In the genomic region with DNA sequence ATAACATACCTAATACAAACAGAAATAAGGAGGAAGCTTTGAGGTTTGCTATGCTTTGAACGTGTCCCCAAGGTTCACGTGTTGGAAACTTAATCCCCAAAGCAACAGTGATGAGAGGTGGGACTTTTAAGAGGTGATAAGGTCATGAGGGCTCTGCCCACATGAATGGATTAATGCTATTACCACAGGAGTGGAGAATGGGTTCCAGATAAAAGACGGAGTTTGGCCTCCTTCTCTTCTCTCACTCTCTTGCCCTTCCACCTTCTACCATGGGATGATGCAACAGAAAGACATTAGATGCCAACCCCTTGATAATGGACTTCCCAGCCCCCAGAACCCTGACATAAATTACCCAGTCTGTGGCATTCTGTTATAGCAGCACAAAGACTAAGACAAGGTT, we compare ENCODE assay signal across 1 cellular context.
TF ChIP-seq lines count a peak whose summit lies in the region.

No MANE protein-coding gene starts in this region.

TF ChIP-seq in HepG2, 621 proteins besides CTCF, POLR2A, EP300 and RAD21 (continued from another document and continues in another):
- TF ChIP-seq, protein P1, sequence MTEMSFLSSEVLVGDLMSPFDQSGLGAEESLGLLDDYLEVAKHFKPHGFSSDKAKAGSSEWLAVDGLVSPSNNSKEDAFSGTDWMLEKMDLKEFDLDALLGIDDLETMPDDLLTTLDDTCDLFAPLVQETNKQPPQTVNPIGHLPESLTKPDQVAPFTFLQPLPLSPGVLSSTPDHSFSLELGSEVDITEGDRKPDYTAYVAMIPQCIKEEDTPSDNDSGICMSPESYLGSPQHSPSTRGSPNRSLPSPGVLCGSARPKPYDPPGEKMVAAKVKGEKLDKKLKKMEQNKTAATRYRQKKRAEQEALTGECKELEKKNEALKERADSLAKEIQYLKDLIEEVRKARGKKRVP (CRISPR knock-in tag; IDR thresholded peaks at IDR 0.05) = peak in 1 of 2 experiments; percentile 93; a peak in 2 of 4 replicates
- peak; percentile 29; the same call in 1 of the 2 replicates for TF ChIP-seq EHMT2 (IDR thresholded peaks at IDR 0.05; ENCODE audit: borderline replicate concordance, low read depth, low read length)
- peak; percentile 77; the same call in 1 of the 2 replicates for TF ChIP-seq ZNF644 (CRISPR knock-in tag; IDR thresholded peaks at IDR 0.05; ENCODE audit: low read depth)
- TF ChIP-seq NR2F6 (IDR thresholded peaks at IDR 0.05) = peak; percentile 91
- TF ChIP-seq NR2F6 (CRISPR knock-in tag; IDR thresholded peaks at IDR 0.05) = peak; percentile 70
- TF ChIP-seq, protein P2, sequence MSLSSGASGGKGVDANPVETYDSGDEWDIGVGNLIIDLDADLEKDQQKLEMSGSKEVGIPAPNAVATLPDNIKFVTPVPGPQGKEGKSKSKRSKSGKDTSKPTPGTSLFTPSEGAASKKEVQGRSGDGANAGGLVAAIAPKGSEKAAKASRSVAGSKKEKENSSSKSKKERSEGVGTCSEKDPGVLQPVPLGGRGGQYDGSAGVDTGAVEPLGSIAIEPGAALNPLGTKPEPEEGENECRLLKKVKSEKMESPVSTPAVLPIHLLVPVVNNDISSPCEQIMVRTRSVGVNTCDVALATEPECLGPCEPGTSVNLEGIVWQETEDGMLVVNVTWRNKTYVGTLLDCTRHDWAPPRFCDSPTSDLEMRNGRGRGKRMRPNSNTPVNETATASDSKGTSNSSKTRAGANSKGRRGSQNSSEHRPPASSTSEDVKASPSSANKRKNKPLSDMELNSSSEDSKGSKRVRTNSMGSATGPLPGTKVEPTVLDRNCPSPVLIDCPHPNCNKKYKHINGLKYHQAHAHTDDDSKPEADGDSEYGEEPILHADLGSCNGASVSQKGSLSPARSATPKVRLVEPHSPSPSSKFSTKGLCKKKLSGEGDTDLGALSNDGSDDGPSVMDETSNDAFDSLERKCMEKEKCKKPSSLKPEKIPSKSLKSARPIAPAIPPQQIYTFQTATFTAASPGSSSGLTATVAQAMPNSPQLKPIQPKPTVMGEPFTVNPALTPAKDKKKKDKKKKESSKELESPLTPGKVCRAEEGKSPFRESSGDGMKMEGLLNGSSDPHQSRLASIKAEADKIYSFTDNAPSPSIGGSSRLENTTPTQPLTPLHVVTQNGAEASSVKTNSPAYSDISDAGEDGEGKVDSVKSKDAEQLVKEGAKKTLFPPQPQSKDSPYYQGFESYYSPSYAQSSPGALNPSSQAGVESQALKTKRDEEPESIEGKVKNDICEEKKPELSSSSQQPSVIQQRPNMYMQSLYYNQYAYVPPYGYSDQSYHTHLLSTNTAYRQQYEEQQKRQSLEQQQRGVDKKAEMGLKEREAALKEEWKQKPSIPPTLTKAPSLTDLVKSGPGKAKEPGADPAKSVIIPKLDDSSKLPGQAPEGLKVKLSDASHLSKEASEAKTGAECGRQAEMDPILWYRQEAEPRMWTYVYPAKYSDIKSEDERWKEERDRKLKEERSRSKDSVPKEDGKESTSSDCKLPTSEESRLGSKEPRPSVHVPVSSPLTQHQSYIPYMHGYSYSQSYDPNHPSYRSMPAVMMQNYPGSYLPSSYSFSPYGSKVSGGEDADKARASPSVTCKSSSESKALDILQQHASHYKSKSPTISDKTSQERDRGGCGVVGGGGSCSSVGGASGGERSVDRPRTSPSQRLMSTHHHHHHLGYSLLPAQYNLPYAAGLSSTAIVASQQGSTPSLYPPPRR (CRISPR knock-in tag; IDR thresholded peaks at IDR 0.05; ENCODE audit: borderline replicate concordance) = peak; percentile 28; the same call in 1 of the 2 replicates
- no peak for TF ChIP-seq FOXA1 (IDR thresholded peaks at IDR 0.05)
- TF ChIP-seq FOXA1 (CRISPR knock-in tag; IDR thresholded peaks at IDR 0.05) = peak; percentile 75
- TF ChIP-seq, protein P3, sequence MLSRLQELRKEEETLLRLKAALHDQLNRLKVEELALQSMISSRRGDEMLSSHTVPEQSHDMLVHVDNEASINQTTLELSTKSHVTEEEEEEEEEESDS (CRISPR knock-in tag; IDR thresholded peaks at IDR 0.05; ENCODE audit: borderline replicate concordance) = no peak
- TF ChIP-seq CREM (IDR thresholded peaks at IDR 0.05) = peak; percentile 70; the same call in 1 of the 2 replicates
- no peak for TF ChIP-seq CREM (CRISPR knock-in tag; IDR thresholded peaks at IDR 0.05)
- TF ChIP-seq SOX13 (IDR thresholded peaks at IDR 0.05) = no peak
- peak in 1 of 2 experiments; percentile 80; a peak in 2 of 4 replicates for TF ChIP-seq SOX13 (CRISPR knock-in tag; conservative IDR thresholded peaks at IDR 0.05 in 1 of 2, IDR thresholded peaks at IDR 0.05 in 1 of 2)
- peak; percentile 44; the same call in 1 of the 2 replicates for TF ChIP-seq TBX3 (IDR thresholded peaks at IDR 0.05; ENCODE audit: borderline replicate concordance)
- TF ChIP-seq MBD4 (IDR thresholded peaks at IDR 0.05; ENCODE audit: borderline replicate concordance, low read length) = no peak
- peak; percentile 90; the same call in 1 of the 2 replicates for TF ChIP-seq SIX1 (CRISPR knock-in tag; IDR thresholded peaks at IDR 0.05; ENCODE audit: borderline replicate concordance)
- peak; percentile 57 for TF ChIP-seq FOSL2 (CRISPR knock-in tag; IDR thresholded peaks at IDR 0.05)
- peak; percentile 47; the same call in 1 of the 2 replicates for TF ChIP-seq CEBPB (IDR thresholded peaks at IDR 0.05; ENCODE audit: borderline replicate concordance, low read depth, low read length)
- TF ChIP-seq, protein P4, sequence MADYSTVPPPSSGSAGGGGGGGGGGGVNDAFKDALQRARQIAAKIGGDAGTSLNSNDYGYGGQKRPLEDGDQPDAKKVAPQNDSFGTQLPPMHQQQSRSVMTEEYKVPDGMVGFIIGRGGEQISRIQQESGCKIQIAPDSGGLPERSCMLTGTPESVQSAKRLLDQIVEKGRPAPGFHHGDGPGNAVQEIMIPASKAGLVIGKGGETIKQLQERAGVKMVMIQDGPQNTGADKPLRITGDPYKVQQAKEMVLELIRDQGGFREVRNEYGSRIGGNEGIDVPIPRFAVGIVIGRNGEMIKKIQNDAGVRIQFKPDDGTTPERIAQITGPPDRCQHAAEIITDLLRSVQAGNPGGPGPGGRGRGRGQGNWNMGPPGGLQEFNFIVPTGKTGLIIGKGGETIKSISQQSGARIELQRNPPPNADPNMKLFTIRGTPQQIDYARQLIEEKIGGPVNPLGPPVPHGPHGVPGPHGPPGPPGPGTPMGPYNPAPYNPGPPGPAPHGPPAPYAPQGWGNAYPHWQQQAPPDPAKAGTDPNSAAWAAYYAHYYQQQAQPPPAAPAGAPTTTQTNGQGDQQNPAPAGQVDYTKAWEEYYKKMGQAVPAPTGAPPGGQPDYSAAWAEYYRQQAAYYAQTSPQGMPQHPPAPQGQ (CRISPR knock-in tag; IDR thresholded peaks at IDR 0.05; ENCODE audit: borderline replicate concordance) = no peak
- TF ChIP-seq NR2F2 (IDR thresholded peaks at IDR 0.05; ENCODE audit: borderline replicate concordance, low read depth) = peak; percentile 80; the same call in 1 of the 2 replicates
- peak; percentile 46; the same call in 1 of the 2 replicates for TF ChIP-seq TBX2 (CRISPR knock-in tag; IDR thresholded peaks at IDR 0.05; ENCODE audit: borderline replicate concordance)
- peak; percentile 90 for TF ChIP-seq PITX1 (CRISPR knock-in tag; IDR thresholded peaks at IDR 0.05)
- peak; percentile 84 for TF ChIP-seq NCOA2 (CRISPR knock-in tag; IDR thresholded peaks at IDR 0.05)
- TF ChIP-seq FOXP1 (IDR thresholded peaks at IDR 0.05) = no peak
- TF ChIP-seq FOXP1 (CRISPR knock-in tag; IDR thresholded peaks at IDR 0.05) = 0 out of 2 replicates have a peak, but pooled peaks have one; percentile 20
- TF ChIP-seq ASH2L (IDR thresholded peaks at IDR 0.05; ENCODE audit: insufficient read length, low read depth, low read length) = no peak
- TF ChIP-seq, protein P5, sequence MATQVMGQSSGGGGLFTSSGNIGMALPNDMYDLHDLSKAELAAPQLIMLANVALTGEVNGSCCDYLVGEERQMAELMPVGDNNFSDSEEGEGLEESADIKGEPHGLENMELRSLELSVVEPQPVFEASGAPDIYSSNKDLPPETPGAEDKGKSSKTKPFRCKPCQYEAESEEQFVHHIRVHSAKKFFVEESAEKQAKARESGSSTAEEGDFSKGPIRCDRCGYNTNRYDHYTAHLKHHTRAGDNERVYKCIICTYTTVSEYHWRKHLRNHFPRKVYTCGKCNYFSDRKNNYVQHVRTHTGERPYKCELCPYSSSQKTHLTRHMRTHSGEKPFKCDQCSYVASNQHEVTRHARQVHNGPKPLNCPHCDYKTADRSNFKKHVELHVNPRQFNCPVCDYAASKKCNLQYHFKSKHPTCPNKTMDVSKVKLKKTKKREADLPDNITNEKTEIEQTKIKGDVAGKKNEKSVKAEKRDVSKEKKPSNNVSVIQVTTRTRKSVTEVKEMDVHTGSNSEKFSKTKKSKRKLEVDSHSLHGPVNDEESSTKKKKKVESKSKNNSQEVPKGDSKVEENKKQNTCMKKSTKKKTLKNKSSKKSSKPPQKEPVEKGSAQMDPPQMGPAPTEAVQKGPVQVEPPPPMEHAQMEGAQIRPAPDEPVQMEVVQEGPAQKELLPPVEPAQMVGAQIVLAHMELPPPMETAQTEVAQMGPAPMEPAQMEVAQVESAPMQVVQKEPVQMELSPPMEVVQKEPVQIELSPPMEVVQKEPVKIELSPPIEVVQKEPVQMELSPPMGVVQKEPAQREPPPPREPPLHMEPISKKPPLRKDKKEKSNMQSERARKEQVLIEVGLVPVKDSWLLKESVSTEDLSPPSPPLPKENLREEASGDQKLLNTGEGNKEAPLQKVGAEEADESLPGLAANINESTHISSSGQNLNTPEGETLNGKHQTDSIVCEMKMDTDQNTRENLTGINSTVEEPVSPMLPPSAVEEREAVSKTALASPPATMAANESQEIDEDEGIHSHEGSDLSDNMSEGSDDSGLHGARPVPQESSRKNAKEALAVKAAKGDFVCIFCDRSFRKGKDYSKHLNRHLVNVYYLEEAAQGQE (IDR thresholded peaks at IDR 0.05; ENCODE audit: borderline replicate concordance in 1 of 2, low read depth in 1 of 2, low read length in 2 of 2) = no peak
- TF ChIP-seq, protein P6, sequence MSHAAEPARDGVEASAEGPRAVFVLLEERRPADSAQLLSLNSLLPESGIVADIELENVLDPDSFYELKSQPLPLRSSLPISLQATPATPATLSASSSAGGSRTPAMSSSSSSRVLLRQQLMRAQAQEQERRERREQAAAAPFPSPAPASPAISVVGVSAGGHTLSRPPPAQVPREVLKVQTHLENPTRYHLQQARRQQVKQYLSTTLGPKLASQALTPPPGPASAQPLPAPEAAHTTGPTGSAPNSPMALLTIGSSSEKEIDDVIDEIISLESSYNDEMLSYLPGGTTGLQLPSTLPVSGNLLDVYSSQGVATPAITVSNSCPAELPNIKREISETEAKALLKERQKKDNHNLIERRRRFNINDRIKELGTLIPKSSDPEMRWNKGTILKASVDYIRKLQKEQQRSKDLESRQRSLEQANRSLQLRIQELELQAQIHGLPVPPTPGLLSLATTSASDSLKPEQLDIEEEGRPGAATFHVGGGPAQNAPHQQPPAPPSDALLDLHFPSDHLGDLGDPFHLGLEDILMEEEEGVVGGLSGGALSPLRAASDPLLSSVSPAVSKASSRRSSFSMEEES (CRISPR knock-in tag; IDR thresholded peaks at IDR 0.05) = peak; percentile 64; the same call in 1 of the 2 replicates
- no peak for TF ChIP-seq ZNF121 (CRISPR knock-in tag; IDR thresholded peaks at IDR 0.05)
- TF ChIP-seq MAFK (conservative IDR thresholded peaks at IDR 0.05 in 1 of 2, IDR thresholded peaks at IDR 0.05 in 1 of 2; ENCODE audit: low read length in 2 of 2) = no peak
- TF ChIP-seq BHLHE40 (IDR thresholded peaks at IDR 0.05; ENCODE audit: low read length) = peak; percentile 75; the same call in 1 of the 2 replicates
- TF ChIP-seq, protein P7, sequence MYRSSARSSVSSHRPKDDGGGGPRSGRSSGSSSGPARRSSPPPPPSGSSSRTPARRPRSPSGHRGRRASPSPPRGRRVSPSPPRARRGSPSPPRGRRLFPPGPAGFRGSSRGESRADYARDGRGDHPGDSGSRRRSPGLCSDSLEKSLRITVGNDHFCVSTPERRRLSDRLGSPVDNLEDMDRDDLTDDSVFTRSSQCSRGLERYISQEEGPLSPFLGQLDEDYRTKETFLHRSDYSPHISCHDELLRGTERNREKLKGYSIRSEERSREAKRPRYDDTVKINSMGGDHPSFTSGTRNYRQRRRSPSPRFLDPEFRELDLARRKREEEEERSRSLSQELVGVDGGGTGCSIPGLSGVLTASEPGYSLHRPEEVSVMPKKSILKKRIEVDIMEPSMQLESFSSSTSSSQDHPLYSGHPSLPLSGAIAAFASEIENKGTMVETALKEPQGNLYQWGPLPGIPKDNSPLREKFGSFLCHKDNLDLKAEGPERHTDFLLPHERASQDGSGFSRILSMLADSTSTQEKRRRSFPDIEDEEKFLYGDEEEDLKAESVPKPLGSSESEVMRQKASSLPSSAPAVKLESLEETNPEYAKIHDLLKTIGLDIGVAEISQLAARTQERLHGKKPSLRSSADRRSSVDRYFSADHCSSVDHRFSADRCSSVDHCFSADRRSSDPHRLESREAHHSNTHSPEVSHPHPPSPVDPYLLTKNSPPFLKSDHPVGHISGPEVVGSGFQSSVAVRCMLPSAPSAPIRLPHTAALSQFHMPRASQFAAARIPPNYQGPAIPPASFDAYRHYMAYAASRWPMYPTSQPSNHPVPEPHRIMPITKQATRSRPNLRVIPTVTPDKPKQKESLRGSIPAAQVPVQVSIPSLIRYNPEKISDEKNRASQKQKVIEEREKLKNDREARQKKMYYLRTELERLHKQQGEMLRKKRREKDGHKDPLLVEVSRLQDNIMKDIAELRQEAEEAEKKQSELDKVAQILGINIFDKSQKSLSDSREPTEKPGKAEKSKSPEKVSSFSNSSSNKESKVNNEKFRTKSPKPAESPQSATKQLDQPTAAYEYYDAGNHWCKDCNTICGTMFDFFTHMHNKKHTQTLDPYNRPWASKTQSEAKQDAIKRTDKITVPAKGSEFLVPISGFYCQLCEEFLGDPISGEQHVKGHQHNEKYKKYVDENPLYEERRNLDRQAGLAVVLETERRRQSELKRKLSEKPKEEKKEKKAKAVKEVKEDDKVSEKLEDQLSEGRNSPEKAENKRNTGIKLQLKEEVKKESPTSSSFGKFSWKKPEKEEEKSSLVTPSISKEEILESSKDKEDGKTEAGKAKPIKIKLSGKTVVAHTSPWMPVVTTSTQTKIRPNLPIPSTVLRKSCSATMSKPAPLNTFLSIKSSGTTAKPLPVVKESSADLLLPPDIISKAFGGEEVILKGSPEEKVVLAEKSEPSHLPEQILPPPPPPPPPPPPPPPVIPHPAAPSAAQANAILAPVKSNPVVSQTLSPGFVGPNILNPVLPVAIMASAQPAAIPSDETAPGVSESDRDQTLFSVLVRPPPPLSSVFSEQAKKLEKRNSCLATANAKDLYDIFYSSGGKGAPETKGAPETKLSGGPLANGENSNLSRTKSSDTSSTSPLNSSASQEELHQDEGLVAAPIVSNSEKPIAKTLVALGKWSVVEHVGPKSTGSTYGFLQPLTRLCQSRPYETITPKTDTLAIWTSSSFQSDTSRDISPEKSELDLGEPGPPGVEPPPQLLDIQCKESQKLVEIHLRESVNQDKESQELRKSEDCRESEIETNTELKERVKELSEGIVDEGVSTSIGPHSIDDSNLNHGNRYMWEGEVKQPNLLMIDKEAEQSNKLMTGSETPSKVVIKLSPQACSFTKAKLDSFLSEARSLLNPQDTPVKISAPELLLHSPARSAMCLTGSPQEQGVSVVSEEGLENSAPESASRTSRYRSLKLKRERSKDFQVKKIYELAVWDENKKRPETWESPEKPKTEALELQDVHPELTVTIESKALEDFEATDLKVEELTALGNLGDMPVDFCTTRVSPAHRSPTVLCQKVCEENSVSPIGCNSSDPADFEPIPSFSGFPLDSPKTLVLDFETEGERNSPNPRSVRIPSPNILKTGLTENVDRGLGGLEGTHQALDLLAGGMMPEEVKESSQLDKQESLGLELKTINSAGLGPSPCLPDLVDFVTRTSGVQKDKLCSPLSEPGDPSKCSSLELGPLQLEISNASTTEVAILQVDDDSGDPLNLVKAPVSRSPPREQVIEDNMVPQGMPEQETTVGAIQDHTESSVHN (CRISPR knock-in tag; IDR thresholded peaks at IDR 0.05) = no peak
- no peak for TF ChIP-seq EZH2 (conservative IDR thresholded peaks at IDR 0.05; ENCODE audit: low read depth, low read length)
- peak; percentile 35; the same call in 1 of the 2 replicates for TF ChIP-seq GATAD2A (CRISPR knock-in tag; IDR thresholded peaks at IDR 0.05)
